1 cellular context compared by ENCODE assay signal in genomic region chr17:76564991-76565727, GRCh38.
TF ChIP-seq lines count a peak whose summit lies in the region.
"Not testable (repeated sequence)": the region's sequence is repeated elsewhere in the genome, so short reads cannot be mapped to it uniquely, and the experiment has no call there.

No MANE protein-coding gene starts in this region.

TF ChIP-seq in HepG2, 621 proteins besides CTCF, POLR2A, EP300 and RAD21:
- TF ChIP-seq ATF7 (IDR thresholded peaks at IDR 0.05) = peak; percentile 83
- not testable (repeated sequence) for TF ChIP-seq ATF7, CREB1 (CRISPR knock-in tag; IDR thresholded peaks at IDR 0.05)
- peak; percentile 2 for TF ChIP-seq RBM22 (optimal IDR thresholded peaks at IDR 0.05; ENCODE audit: low read length)
- peak; percentile 51 for TF ChIP-seq CREB1 (IDR thresholded peaks at IDR 0.05)
